7 cellular contexts compared by ENCODE assay signal in genomic region chr19:34999498-35000337, GRCh38. TPM values are rescaled to one million over a fixed set of nuclear protein-coding genes. Genes with fewer than 3 reads are reported as not detected.
A peak's percentile ranks its signal among the peaks of the same experiment; 100 is the strongest.
DNase-seq lines count a peak whose midpoint lies in the region; ATAC-seq and TF ChIP-seq lines count a peak whose summit lies in the region.

Gene GRAMD1A, plus strand, starts transcription at chr19:35000323. Its CDS starts 156 bp downstream, at chr19:35000479.

- intact Hi-C loops in dendritic cell treated with granulocyte-macrophage colony-stimulating factor and Interleukin-4, amounts not matched to agents 40 ng/mL and 50 ng/mL, for 4 days (cut with micrococcal nuclease) = no loop called here

- POLR2A ChIA-PET in activated CD4-positive, alpha-beta T cell treated with anti-CD3 and anti-CD28 coated beads, Interleukin-2, amount 10 ng/mL, durations not matched to agents 7 days and 5 days (lab: Charles Lee) = interaction anchor here (1.2 kb wide), 1 partner anchor 10 kb away, joined by 3 read pairs; no protein-coding TSS in a partner anchor

- peak; percentile 91 for DNase-seq in NCI-H510A treated with DMSO at 0.1 percent for 48 hours (lab: John Stamatoyannopoulos, UW)
- peak; percentile 75 for DNase-seq in activated CD4-positive, alpha-beta T cell treated with anti-CD3 and anti-CD28 coated beads, Interleukin-2, amount 10 ng/mL, durations not matched to agents 7 days and 5 days
- peak; percentile 78 for DNase-seq in stimulated activated CD4-positive, alpha-beta T cell treated with anti-CD3 and anti-CD28 coated beads, Interleukin-4, amount 100 ng/mL, for 1 hour

- H3K27me3 Mint-ChIP-seq in activated CD4-positive, alpha-beta T cell treated with anti-CD3 and anti-CD28 coated beads, Interleukin-2, amount 10 ng/mL, durations not matched to agents 7 days and 5 days = no peaks in the 10 kb centered on the region
- H3K27me3 Mint-ChIP-seq in dendritic cell treated with granulocyte-macrophage colony-stimulating factor and Interleukin-4, amounts not matched to agents 40 ng/mL and 50 ng/mL, for 4 days = no peaks in the 10 kb centered on the region

- H3K9ac ChIP-seq in liver (ENCODE audit: low read depth in 1 of 2, low read length in 2 of 2) = peak within 1 kb of the TSS; percentile 84 to 85

- H3K4me1 ChIP-seq in liver (ENCODE audit: control insufficient read depth in 4 of 4, insufficient read depth in 4 of 4, low read length in 3 of 4) = peaks cover 4 to 39% (median 13%) of the 10 kb centered on the region in 4 donors

- WGBS in liver = 3% methylated on average over 45 of the region's 45 CpGs

- CTCF ChIA-PET in activated CD4-positive, alpha-beta T cell treated with anti-CD3 and anti-CD28 coated beads, Interleukin-2, amount 10 ng/mL, durations not matched to agents 7 days and 5 days (lab: Charles Lee) = interaction anchor here (2.7 to 4.4 kb wide), 2 partner anchors 14 to 26 kb away, joined by 14 to 18 read pairs; no protein-coding TSS in a partner anchor

- H3K27ac ChIP-seq in liver (ENCODE audit: low read depth in 1 of 2, low read length in 2 of 2) = peak within 1 kb of the TSS; percentile 95 to 96

- no peaks in the 10 kb centered on the region for H3K9me3 ChIP-seq in liver (ENCODE audit: control insufficient read depth in 4 of 4, low read length in 3 of 4)

- no peak for TF ChIP-seq RAD21 in liver (IDR thresholded peaks at IDR 0.05)

- H3K4me3 ChIP-seq in liver (ENCODE audit: low read depth in 1 of 3, low read length in 3 of 3) = peak within 1 kb of the TSS; percentile 38 to 76 (median 55)

- TF ChIP-seq POLR2A in GM18505 (IDR thresholded peaks at IDR 0.05; ENCODE audit: borderline replicate concordance, extremely low read depth, insufficient read depth, insufficient read length) = peak; percentile 78

- peak within 1 kb of the TSS; percentile 94 for H3K4me3 Mint-ChIP-seq in activated CD4-positive, alpha-beta T cell treated with anti-CD3 and anti-CD28 coated beads, Interleukin-2, amount 10 ng/mL, durations not matched to agents 7 days and 5 days
- peak within 1 kb of the TSS; percentile 96 for H3K4me3 Mint-ChIP-seq in dendritic cell treated with granulocyte-macrophage colony-stimulating factor and Interleukin-4, amounts not matched to agents 40 ng/mL and 50 ng/mL, for 4 days

- H3K36me3 ChIP-seq in liver (ENCODE audit: control insufficient read depth in 4 of 4, insufficient read depth in 3 of 4, low read depth in 1 of 4, low read length in 3 of 4) = no peaks in the 10 kb centered on the region

- ATAC-seq in GM18505 (IDR thresholded peaks at IDR 0.05; ENCODE audit: unreplicated experiment) = peak; percentile 35
- ATAC-seq in HG03103 (IDR thresholded peaks at IDR 0.05; ENCODE audit: low read depth, unreplicated experiment) = peak; percentile 50

- peaks cover 28% of the 10 kb centered on the region for H3K36me3 Mint-ChIP-seq in activated CD4-positive, alpha-beta T cell treated with anti-CD3 and anti-CD28 coated beads, Interleukin-2, amount 10 ng/mL, durations not matched to agents 7 days and 5 days (ENCODE audit: low read depth)
- H3K36me3 Mint-ChIP-seq in dendritic cell treated with granulocyte-macrophage colony-stimulating factor and Interleukin-4, amounts not matched to agents 40 ng/mL and 50 ng/mL, for 4 days (ENCODE audit: low read depth) = peaks cover 32% of the 10 kb centered on the region

- H3K4me1 Mint-ChIP-seq in activated CD4-positive, alpha-beta T cell treated with anti-CD3 and anti-CD28 coated beads, Interleukin-2, amount 10 ng/mL, durations not matched to agents 7 days and 5 days = peaks cover 72% of the 10 kb centered on the region
- H3K4me1 Mint-ChIP-seq in dendritic cell treated with granulocyte-macrophage colony-stimulating factor and Interleukin-4, amounts not matched to agents 40 ng/mL and 50 ng/mL, for 4 days (ENCODE audit: low read depth) = peaks cover 81% of the 10 kb centered on the region

- no peaks in the 10 kb centered on the region for H3K9me3 Mint-ChIP-seq in activated CD4-positive, alpha-beta T cell treated with anti-CD3 and anti-CD28 coated beads, Interleukin-2, amount 10 ng/mL, durations not matched to agents 7 days and 5 days
- H3K9me3 Mint-ChIP-seq in dendritic cell treated with granulocyte-macrophage colony-stimulating factor and Interleukin-4, amounts not matched to agents 40 ng/mL and 50 ng/mL, for 4 days = no peaks in the 10 kb centered on the region

- TF ChIP-seq CTCF in liver (IDR thresholded peaks at IDR 0.05; ENCODE audit: low read depth, low read length, missing input control) = no peak

- no peaks in the 10 kb centered on the region for H3K27me3 ChIP-seq in liver (ENCODE audit: control insufficient read depth in 4 of 4, insufficient read depth in 4 of 4, low read length in 3 of 4)

- peak within 1 kb of the TSS; percentile 98 for H3K27ac Mint-ChIP-seq in activated CD4-positive, alpha-beta T cell treated with anti-CD3 and anti-CD28 coated beads, Interleukin-2, amount 10 ng/mL, durations not matched to agents 7 days and 5 days
- H3K27ac Mint-ChIP-seq in dendritic cell treated with granulocyte-macrophage colony-stimulating factor and Interleukin-4, amounts not matched to agents 40 ng/mL and 50 ng/mL, for 4 days = peak within 1 kb of the TSS; percentile 90

TF ChIP-seq in liver, 16 proteins besides CTCF, POLR2A, EP300 and RAD21:
- no peak for TF ChIP-seq NR2F2 (IDR thresholded peaks at IDR 0.05)
- no peak for TF ChIP-seq GABPA (IDR thresholded peaks at IDR 0.05 in 1 of 2, conservative IDR thresholded peaks at IDR 0.05 in 1 of 2)
- TF ChIP-seq SP1 (IDR thresholded peaks at IDR 0.05) = peak; percentile 37
- TF ChIP-seq, protein P1, sequence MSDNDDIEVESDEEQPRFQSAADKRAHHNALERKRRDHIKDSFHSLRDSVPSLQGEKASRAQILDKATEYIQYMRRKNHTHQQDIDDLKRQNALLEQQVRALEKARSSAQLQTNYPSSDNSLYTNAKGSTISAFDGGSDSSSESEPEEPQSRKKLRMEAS (IDR thresholded peaks at IDR 0.05) = no peak
- TF ChIP-seq RXRA (IDR thresholded peaks at IDR 0.05) = peak; percentile 47 to 53
- peak; percentile 61 for TF ChIP-seq REST (IDR thresholded peaks at IDR 0.05)
- peak; percentile 15 for TF ChIP-seq HNF4G (IDR thresholded peaks at IDR 0.05)

RNA-seq across cellular contexts. Expression of gene GRAMD1A, which starts in this region (rescaled TPM):
- 100 to 1,000 TPM; 106 to 114 TPM for total RNA-seq in activated CD4-positive, alpha-beta T cell treated with anti-CD3 and anti-CD28 coated beads, Interleukin-2, amount 10 ng/mL, durations not matched to agents 7 days and 5 days
- total RNA-seq in liver = 10 to 100 TPM; 12.5 to 14.1 TPM
- polyA plus RNA-seq in liver = 1 to 10 TPM; 8.6 to 9.9 TPM

Comparison
In these comparisons a context has a peak if more than half of its experiments do, and no peak if none do; other contexts are left out.
1. Peak in every context shown above with its lines: DNase-seq, ATAC-seq, H3K4me3 ChIP-seq and H3K27ac ChIP-seq.
2. RNA of gene GRAMD1A (total RNA-seq): 106 to 114 TPM in activated CD4-positive, alpha-beta T cell treated with anti-CD3 and anti-CD28 coated beads, Interleukin-2, amount 10 ng/mL, durations not matched to agents 7 days and 5 days; 12.5 to 14.1 TPM in liver; every median in the first group is over 4 times any median in the second.